Comparison of ENCODE assay signal across 8 cellular contexts in the genomic region with DNA sequence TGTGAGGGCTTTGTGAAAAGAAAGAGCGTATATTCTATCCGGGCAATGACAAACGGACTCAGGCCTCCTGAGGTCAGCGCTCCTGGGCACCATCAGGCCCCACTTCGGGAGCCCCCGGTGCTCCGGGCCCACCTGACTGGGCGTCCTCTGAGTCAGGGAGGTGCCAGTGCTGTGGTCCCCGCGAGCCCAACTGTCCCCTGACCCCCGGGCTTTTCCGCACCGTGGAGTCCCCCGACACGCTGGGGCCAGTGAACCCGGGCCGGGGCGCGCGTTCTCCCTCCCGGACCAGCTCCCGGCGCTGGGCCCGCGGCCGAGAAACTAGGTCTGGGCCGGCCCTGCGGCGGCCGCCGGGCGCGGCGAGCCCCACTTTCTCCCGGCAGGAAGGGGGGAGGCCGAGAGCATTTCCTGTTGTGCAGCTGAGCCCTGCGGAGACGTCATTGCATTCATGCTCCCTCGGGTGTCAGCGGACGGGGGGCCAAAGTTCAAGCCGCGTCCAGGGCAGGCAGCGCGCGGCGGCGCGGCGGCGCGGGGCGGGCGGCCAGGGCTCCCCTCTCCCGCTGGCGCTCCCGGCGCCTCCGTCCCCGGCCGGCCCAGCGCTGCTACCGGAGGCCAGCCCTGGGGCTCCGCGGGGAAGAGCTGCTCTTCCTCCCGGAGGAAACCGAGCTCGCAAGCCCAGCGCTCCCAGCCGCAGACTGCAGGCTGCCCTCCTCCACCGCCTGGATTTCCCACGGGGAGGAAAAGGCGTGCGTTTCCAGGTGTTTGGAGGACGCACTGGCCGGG. TPM values are rescaled to one million over a fixed set of nuclear protein-coding genes. Genes with fewer than 3 reads are reported as not detected.
A peak's percentile ranks its signal among the peaks of the same experiment; 100 is the strongest.
DNase-seq lines count a peak whose midpoint lies in the region; ATAC-seq, FAIRE-seq and TF ChIP-seq lines count a peak whose summit lies in the region.

No MANE protein-coding gene starts in this region.

- no peaks in the 10 kb centered on the region for H3K9me2 ChIP-seq in SK-N-SH

- H4K20me1 ChIP-seq in SK-N-SH (ENCODE audit: insufficient read depth), result no peaks in the 10 kb centered on the region

- TF ChIP-seq RAD21 in SK-N-SH (IDR thresholded peaks at IDR 0.05; ENCODE audit: low read length), result no peak

- ATAC-seq in HG03196 (IDR thresholded peaks at IDR 0.05; ENCODE audit: unreplicated experiment) (peak; percentile 86), pancreas (peak; percentile 86 to 93 (median 92))

- H3K9ac ChIP-seq in SK-N-SH, result peak overlapping the region; percentile 78

- 46% methylated on average over 7 of the region's 76 CpGs for WGBS in SK-N-SH (ENCODE audit: low lambda C conversion rate)
- 1% methylated on average over 68 to 76 of the region's 76 CpGs for WGBS in adipose tissue, 3 donors
- WGBS in pancreas, 2 donors, result 1 to 2% methylated on average over 73 to 76 of the region's 76 CpGs

- H3K9me3 ChIP-seq in SK-N-SH, result no peaks in the 10 kb centered on the region
- H3K9me3 ChIP-seq in cardiac muscle cell (ENCODE audit: low read depth), result no peaks in the 10 kb centered on the region
- no peaks in the 10 kb centered on the region for H3K9me3 ChIP-seq in pancreas

- no peak for FAIRE-seq in pancreas (lab: Jason Lieb, UNC)
- no peak for FAIRE-seq in urothelium cell line (lab: Jason Lieb, UNC)

- H3K4me1 ChIP-seq in SK-N-SH (ENCODE audit: control insufficient read depth in 1 of 2, insufficient read depth in 2 of 2, low read depth in 1 of 2, low read length in 1 of 2), result peaks cover 2 to 5% of the 10 kb centered on the region in 2 experiments; a peak in 3 of 4 replicates
- peaks cover 33% of the 10 kb centered on the region for H3K4me1 ChIP-seq in cardiac muscle cell (ENCODE audit: low read depth)
- peaks cover 0 to 19% (median 16%) of the 10 kb centered on the region in 3 donors for H3K4me1 ChIP-seq in pancreas

- peaks cover 9% of the 10 kb centered on the region for H3F3A ChIP-seq in SK-N-SH (replicated peaks; ENCODE audit: insufficient read depth)

- no peak for TF ChIP-seq EP300 in SK-N-SH (IDR thresholded peaks at IDR 0.05; ENCODE audit: borderline replicate concordance in 1 of 2, low read depth in 1 of 2, low read length in 1 of 2)

- CTCF ChIA-PET in SK-N-SH (lab: Yijun Ruan, JAX), result interaction anchor here (0.9 to 2.6 kb wide), 6 partner anchors 15 to 501 kb away, joined by 3 to 8 read pairs (median 3); no protein-coding TSS in a partner anchor

- peak overlapping the region; percentile 85 for H3K4me2 ChIP-seq in SK-N-SH

- no peak for TF ChIP-seq CTCF in SK-N-SH (IDR thresholded peaks at IDR 0.05)
- TF ChIP-seq CTCF in cardiac muscle cell (IDR thresholded peaks at IDR 0.05; ENCODE audit: low read depth, low read length), result no peak
- no peak for TF ChIP-seq CTCF in pancreas (IDR thresholded peaks at IDR 0.05)

- H3K27me3 ChIP-seq in SK-N-SH (ENCODE audit: insufficient read depth) (no peaks in the 10 kb centered on the region), cardiac muscle cell (no peaks in the 10 kb centered on the region), pancreas (no peaks in the 10 kb centered on the region)

- H3K4me3 ChIP-seq in SK-N-SH (ENCODE audit: low read depth in 2 of 2, low read length in 1 of 2) (peak overlapping the region; percentile 65 to 72), cardiac muscle cell (peak overlapping the region; percentile 58), pancreas (peak overlapping the region; percentile 21 to 46 (median 42))

- peak overlapping the region; percentile 88 for H2AFZ ChIP-seq in SK-N-SH (ENCODE audit: low read depth)

- POLR2A ChIA-PET in SK-N-SH (lab: Yijun Ruan, JAX), result interaction anchor here (1.1 kb wide), 1 partner anchor 19 kb away, joined by 3 read pairs; a partner anchor contains a TSS

- TF ChIP-seq POLR2A in GM19099 (IDR thresholded peaks at IDR 0.05; ENCODE audit: extremely low read depth, insufficient read length, low read depth), result peak; percentile 62

- DNase-seq in C1 segment of cervical spinal cord (lab: John Stamatoyannopoulos, UW) (peak in 13 of 14 donors; percentile 46 to 87 (median 75)), SK-N-SH (peak; percentile 86), cardiac muscle cell (ENCODE audit: low read depth in 1 of 2, low spot score in 1 of 2) (peak; percentile 75 to 97), pancreas (peak; percentile 75 to 87 (median 82)), urothelium cell line (ENCODE audit: low spot score) (peak; percentile 68)

- H3K36me3 ChIP-seq in SK-N-SH (replicated peaks in 1 of 2; ENCODE audit: control insufficient read depth in 1 of 2, insufficient read depth in 2 of 2, low read length in 1 of 2), result no peaks in the 10 kb centered on the region
- H3K36me3 ChIP-seq in cardiac muscle cell, result no peaks in the 10 kb centered on the region
- no peaks in the 10 kb centered on the region for H3K36me3 ChIP-seq in pancreas

- peak overlapping the region; percentile 16 to 74; a peak in 3 of 4 replicates for H3K27ac ChIP-seq in SK-N-SH (ENCODE audit: low read depth in 2 of 2, low read length in 1 of 2)
- peak overlapping the region; percentile 90 for H3K27ac ChIP-seq in adipose tissue (ENCODE audit: low read depth, low read length)
- peak overlapping the region; percentile 91 for H3K27ac ChIP-seq in cardiac muscle cell
- H3K27ac ChIP-seq in pancreas, result peak overlapping the region; percentile 73 to 92 (median 90)

- intact Hi-C loops in pancreas (cut with DNase I), result no loop called here

- peaks cover 56% of the 10 kb centered on the region for H3K79me2 ChIP-seq in SK-N-SH (ENCODE audit: insufficient read depth)

TF ChIP-seq in SK-N-SH, 30 proteins besides CTCF, POLR2A, EP300 and RAD21:
- TF ChIP-seq MXI1 (IDR thresholded peaks at IDR 0.05; ENCODE audit: low read depth, low read length) (0 out of 2 replicates have a peak, but pooled peaks have one; percentile 12), YY1 (IDR thresholded peaks at IDR 0.05; ENCODE audit: low read depth) (no peak), RFX5 (IDR thresholded peaks at IDR 0.05; ENCODE audit: low read length) (no peak)
- TF ChIP-seq, protein P1, sequence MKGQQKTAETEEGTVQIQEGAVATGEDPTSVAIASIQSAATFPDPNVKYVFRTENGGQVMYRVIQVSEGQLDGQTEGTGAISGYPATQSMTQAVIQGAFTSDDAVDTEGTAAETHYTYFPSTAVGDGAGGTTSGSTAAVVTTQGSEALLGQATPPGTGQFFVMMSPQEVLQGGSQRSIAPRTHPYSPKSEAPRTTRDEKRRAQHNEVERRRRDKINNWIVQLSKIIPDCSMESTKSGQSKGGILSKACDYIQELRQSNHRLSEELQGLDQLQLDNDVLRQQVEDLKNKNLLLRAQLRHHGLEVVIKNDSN (IDR thresholded peaks at IDR 0.05; ENCODE audit: borderline replicate concordance, low read depth), result no peak

RNA-seq across cellular contexts. Expression of a gene that starts 18.3 kb away (rescaled TPM):
- polyA plus RNA-seq in SK-N-SH (2012; rRNA removed) (2.5 and 2.8 TPM in 2 replicates), adipose tissue (10 to 100 TPM in 1 of 3 donors, 1 to 10 TPM in 2; 2.6 to 10.7 (median 2.9) TPM), cardiac muscle cell (3.6 and 4.8 TPM in 2 replicates), pancreas (1 to 10 TPM; 3.8 to 5.1 TPM)
- polyA plus RNA-seq in SK-N-SH (2012; cell fraction: cytosol; rRNA removed), result 2.9 TPM in 2 replicates
- 5.1 and 6.3 TPM in 2 replicates for polyA plus RNA-seq in SK-N-SH (2012; cell fraction: nucleus; rRNA removed)
- total RNA-seq in cardiac muscle cell (12.0 and 18.0 TPM in 2 replicates), pancreas (10 to 100 TPM in 3 of 6 donors, 1 to 10 TPM in 3; 7.5 to 14.0 (median 9.8) TPM)

Comparison
In these comparisons a context has a peak if more than half of its experiments do, and no peak if none do; other contexts are left out.
1. Peak in every context shown above with its lines: DNase-seq, ATAC-seq, H3K4me3 ChIP-seq and H3K27ac ChIP-seq.